5 cellular contexts compared by ENCODE assay signal in genomic region chr12:34198924-34199323, GRCh38.
"Had no signal": no experiment of that assay in that cellular context is flagged by ENCODE, and none has a peak within 500 bp of the region (broad histone marks: within the 10 kb centered on the region; RNA-seq: fewer than 3 reads in every experiment).

No MANE protein-coding gene starts in this region.

- H3K4me1 Mint-ChIP-seq: IgD-negative memory B cell had no signal

- H3K36me3 Mint-ChIP-seq: IgD-negative memory B cell had no signal

- ATAC-seq: HepG2, K562 had no signal

- H3K4me3 Mint-ChIP-seq: IgD-negative memory B cell had no signal

- H3K9me3 Mint-ChIP-seq: IgD-negative memory B cell had no signal

- DNase-seq: IMR-90 had no signal

- H3K4me3 ChIP-seq: K562 had no signal

- H3K27ac ChIP-seq: HL-60 had no signal

- H3K27ac Mint-ChIP-seq: IgD-negative memory B cell had no signal
